18 cellular contexts compared by ENCODE assay signal in genomic region chr22:48627203-48627602, GRCh38.
DNase-seq lines count a peak whose midpoint lies in the region; ATAC-seq and TF ChIP-seq lines count a peak whose summit lies in the region.
"Had no signal": no experiment of that assay in that cellular context is flagged by ENCODE, and none has a peak within 500 bp of the region (broad histone marks: within the 10 kb centered on the region; RNA-seq: fewer than 3 reads in every experiment).

No MANE protein-coding gene starts in this region.

- peaks cover 0 to 28% of the 10 kb centered on the region in 2 experiments; a peak in 1 of 4 replicates for H3K4me1 ChIP-seq in SK-N-SH (ENCODE audit: control insufficient read depth in 1 of 2, insufficient read depth in 2 of 2, low read depth in 1 of 2, low read length in 1 of 2)
- H3K4me1 ChIP-seq in fibroblast of lung (ENCODE audit: control insufficient read depth, extremely low read depth, insufficient read depth, low read length), result no peaks in the 10 kb centered on the region
- H3K4me1 ChIP-seq: heart left ventricle, uterus had no signal

- CTCF ChIA-PET in SK-N-SH (lab: Yijun Ruan, JAX), result no interaction called here

- H3K4me2 ChIP-seq in SK-N-SH (no peak overlapping the region), fibroblast of lung (ENCODE audit: extremely low read depth, insufficient read depth, low read length) (no peak overlapping the region)
- H3K4me2 ChIP-seq: smooth muscle cell had no signal

- TF ChIP-seq EP300 in SK-N-SH (IDR thresholded peaks at IDR 0.05; ENCODE audit: borderline replicate concordance in 1 of 2, low read depth in 1 of 2, low read length in 1 of 2), result no peak

- TF ChIP-seq RAD21 in SK-N-SH (IDR thresholded peaks at IDR 0.05; ENCODE audit: low read length), result no peak

- no peaks in the 10 kb centered on the region for H3K9me3 ChIP-seq in SK-N-SH
- H3K9me3 ChIP-seq in fibroblast of lung (ENCODE audit: control insufficient read depth, insufficient read depth, low read depth, low read length), result no peaks in the 10 kb centered on the region
- H3K9me3 ChIP-seq: heart left ventricle, uterus had no signal

- ATAC-seq in SK-N-SH treated with all-trans-retinoic acid at 6 μM for 48 hours, result no peak
- ATAC-seq: heart left ventricle had no signal

- H3K36me3 ChIP-seq in SK-N-SH (replicated peaks in 1 of 2; ENCODE audit: control insufficient read depth in 1 of 2, insufficient read depth in 2 of 2, low read length in 1 of 2) (no peaks in the 10 kb centered on the region), fibroblast of lung (ENCODE audit: control insufficient read depth, insufficient read depth, low read length) (no peaks in the 10 kb centered on the region)
- H3K36me3 ChIP-seq: heart left ventricle, uterus had no signal

- no peaks in the 10 kb centered on the region for H3K9me2 ChIP-seq in SK-N-SH

- H3K27me3 ChIP-seq in SK-N-SH (ENCODE audit: insufficient read depth), result no peaks in the 10 kb centered on the region; the same call in 1 of the 2 replicates
- H3K27me3 ChIP-seq in fibroblast of lung (ENCODE audit: control insufficient read depth, insufficient read depth, low read length), result no peaks in the 10 kb centered on the region
- H3K27me3 ChIP-seq: uterus had no signal

- TF ChIP-seq CTCF in SK-N-SH (IDR thresholded peaks at IDR 0.05) (no peak), fibroblast of lung (conservative IDR thresholded peaks at IDR 0.05 in 1 of 2, IDR thresholded peaks at IDR 0.05 in 1 of 2; ENCODE audit: low read depth in 1 of 2, low read length in 2 of 2) (no peak)

- H3K4me3 ChIP-seq in SK-N-SH (ENCODE audit: low read depth in 2 of 2, low read length in 1 of 2) (no peak overlapping the region), fibroblast of lung (replicated peaks in 1 of 4; ENCODE audit: control extremely low read depth in 1 of 4, insufficient read depth in 1 of 4, low read depth in 3 of 4, low read length in 4 of 4) (no peak overlapping the region)
- H3K4me3 ChIP-seq: heart left ventricle, smooth muscle cell, uterus had no signal

- WGBS in SK-N-SH (ENCODE audit: low lambda C conversion rate), result 0% methylated on average over 7 of the region's 17 CpGs

- no peaks in the 10 kb centered on the region for H3F3A ChIP-seq in SK-N-SH (replicated peaks; ENCODE audit: insufficient read depth)

- DNase-seq in SK-N-SH (peak; percentile 70), RPMI8226 (peak; percentile 71), fibroblast of lung (ENCODE audit: low read depth in 2 of 2) (peak; percentile 33 to 52), NCI-H1930 (lab: John Stamatoyannopoulos, UW) (no peak), NK-92 (lab: John Stamatoyannopoulos, UW; ENCODE audit: unreplicated experiment) (no peak), NOMO-1 treated with dmso at 0.1 percent for 144 hours (lab: John Stamatoyannopoulos, UW; ENCODE audit: unreplicated experiment) (no peak)
- DNase-seq: activated effector memory CD4-positive, alpha-beta T cell treated with Interleukin-2 at 50 U/mL for 16 hours; amniotic stem cell; KBM-7; NCI-H1048; NCI-H524; stimulated activated naive CD4-positive, alpha-beta T cell treated with Interleukin-2 at 50 U/mL for 16 hours; T-helper 1 cell; uterus had no signal

- no peaks in the 10 kb centered on the region for H4K20me1 ChIP-seq in SK-N-SH (ENCODE audit: insufficient read depth)
- H4K20me1 ChIP-seq in fibroblast of lung (ENCODE audit: control insufficient read depth, extremely low read depth, insufficient read depth, low read length), result no peaks in the 10 kb centered on the region

- POLR2A ChIA-PET in SK-N-SH (lab: Yijun Ruan, JAX), result no interaction called here

- peak overlapping the region in 1 of 2 experiments; percentile 25; a peak in 1 of 4 replicates for H3K27ac ChIP-seq in SK-N-SH (ENCODE audit: low read depth in 2 of 2, low read length in 1 of 2)
- no peak overlapping the region for H3K27ac ChIP-seq in fibroblast of lung (ENCODE audit: insufficient read depth, low read length)
- peak overlapping the region; percentile 69 for H3K27ac ChIP-seq in temporal lobe (ENCODE audit: low read depth, low read length)
- H3K27ac ChIP-seq: heart left ventricle, uterus had no signal

- no peak overlapping the region for H3K9ac ChIP-seq in SK-N-SH
- H3K9ac ChIP-seq in fibroblast of lung (ENCODE audit: insufficient read depth, low read length), result no peak overlapping the region

- H3K79me2 ChIP-seq in SK-N-SH (ENCODE audit: insufficient read depth) (no peaks in the 10 kb centered on the region), fibroblast of lung (ENCODE audit: control insufficient read depth, insufficient read depth, low read length) (no peaks in the 10 kb centered on the region)

- H2AFZ ChIP-seq in SK-N-SH (ENCODE audit: low read depth) (no peak overlapping the region), fibroblast of lung (ENCODE audit: low read length) (no peak overlapping the region)

TF ChIP-seq in SK-N-SH, 30 proteins besides CTCF, POLR2A, EP300 and RAD21:
- no peak for TF ChIP-seq RCOR1 (IDR thresholded peaks at IDR 0.05; ENCODE audit: low read length)
- TF ChIP-seq EZH2phosphoT487 (IDR thresholded peaks at IDR 0.05; ENCODE audit: borderline replicate concordance, low read depth), result no peak

TF ChIP-seq in SK-N-SH treated with all-trans-retinoic acid at 6 μM for 48 hours, 23 proteins besides CTCF, POLR2A, EP300 and RAD21:
- TF ChIP-seq ARNTL (CRISPR knock-in tag; IDR thresholded peaks at IDR 0.05; ENCODE audit: borderline replicate concordance, low read depth) (no peak), CSDC2 (CRISPR knock-in tag; IDR thresholded peaks at IDR 0.05) (no peak), SNAI2 (CRISPR knock-in tag; IDR thresholded peaks at IDR 0.05) (no peak), ZC3H10 (CRISPR knock-in tag; IDR thresholded peaks at IDR 0.05) (no peak), ZFP3 (CRISPR knock-in tag; IDR thresholded peaks at IDR 0.05) (no peak), PPARA (CRISPR knock-in tag; IDR thresholded peaks at IDR 0.05; ENCODE audit: borderline replicate concordance) (no peak)
TF ChIP-seq in SK-N-SH treated with all-trans-retinoic acid at 6 μM for 48 hours: peak in this region for 0.

Comparison
In these comparisons a context has a peak if more than half of its experiments do, and no peak if none do; other contexts are left out.
1. DNase-seq: peak in SK-N-SH (single experiment), RPMI8226 (single experiment) and fibroblast of lung (2 of 2); none in NCI-H1930 (0 of 2), NK-92 (single experiment) and NOMO-1 treated with dmso at 0.1 percent for 144 hours (single experiment).